In genomic region chr11:128298271-128298670, GRCh38 we compare ENCODE assay signal across 9 cellular contexts.
DNase-seq lines count a peak whose midpoint lies in the region; ATAC-seq and TF ChIP-seq lines count a peak whose summit lies in the region.
"Had no signal": no experiment of that assay in that cellular context is flagged by ENCODE, and none has a peak within 500 bp of the region (broad histone marks: within the 10 kb centered on the region; RNA-seq: fewer than 3 reads in every experiment).

No MANE protein-coding gene starts in this region.

- no peak for ATAC-seq in activated B cell treated with CpG ODN at 0.5 μM for 24 hours (ENCODE audit: low read depth)
- ATAC-seq in mucosa of descending colon = no peak
- no peak for ATAC-seq in HG03095 (IDR thresholded peaks at IDR 0.05; ENCODE audit: unreplicated experiment)

- no peaks in the 10 kb centered on the region for H3K9me3 Mint-ChIP-seq in activated naive CD4-positive, alpha-beta T cell treated with anti-CD3 and anti-CD28 coated beads, Interleukin-2, amount 50 U/mL, for 24 hours
- no peaks in the 10 kb centered on the region for H3K9me3 Mint-ChIP-seq in activated B cell treated with CpG ODN at 0.5 μM for 24 hours

- H3K9ac ChIP-seq in mesenchymal stem cell (ENCODE audit: low read length) = peak overlapping the region; percentile 42

- peak overlapping the region in 1 of 2 experiments; percentile 49 for H2BK12ac ChIP-seq in mesenchymal stem cell (ENCODE audit: low read length in 2 of 2)

- H3K79me1 ChIP-seq in mesenchymal stem cell (replicated peaks; ENCODE audit: low read length, poor library complexity, severe bottlenecking) = no peaks in the 10 kb centered on the region

- H3K4me3 ChIP-seq in mesenchymal stem cell (ENCODE audit: insufficient read depth in 1 of 2, low read depth in 1 of 2, low read length in 2 of 2) = no peak overlapping the region
- no peak overlapping the region for H3K4me3 ChIP-seq in transverse colon
- H3K4me3 ChIP-seq in coronary artery = no peak overlapping the region
- H3K4me3 ChIP-seq in mucosa of descending colon = no peak overlapping the region

- TF ChIP-seq CTCF in activated B cell treated with CpG ODN at 0.5 μM for 24 hours (IDR thresholded peaks at IDR 0.05) (no peak), transverse colon (IDR thresholded peaks at IDR 0.05) (no peak), coronary artery (IDR thresholded peaks at IDR 0.05) (no peak), mucosa of descending colon (IDR thresholded peaks at IDR 0.05) (no peak)

- TF ChIP-seq EP300 in transverse colon (IDR thresholded peaks at IDR 0.05; ENCODE audit: low read depth) = no peak

- POLR2A ChIA-PET in activated B cell treated with CpG ODN at 0.5 μM for 24 hours (lab: Charles Lee) = interaction anchor here (1.2 to 2.1 kb wide), 3 partner anchors 21 to 225 kb away, joined by 3 to 5 read pairs (median 3); no protein-coding TSS in a partner anchor

- TF ChIP-seq POLR2A in transverse colon (IDR thresholded peaks at IDR 0.05) = no peak

- H3K9me3 ChIP-seq in mesenchymal stem cell (ENCODE audit: control insufficient read depth, low read length) (no peaks in the 10 kb centered on the region), transverse colon (no peaks in the 10 kb centered on the region), mucosa of descending colon (no peaks in the 10 kb centered on the region)

- H3K18ac ChIP-seq in mesenchymal stem cell (ENCODE audit: low read depth in 1 of 2, low read length in 2 of 2) = peak overlapping the region in 1 of 2 experiments; percentile 68

- H2BK5ac ChIP-seq in mesenchymal stem cell (ENCODE audit: low read depth, low read length, poor library complexity, severe bottlenecking) = no peak overlapping the region

- no peak overlapping the region for H2AFZ ChIP-seq in mesenchymal stem cell (ENCODE audit: low read depth, low read length)

- H3K4me1 ChIP-seq in mesenchymal stem cell (ENCODE audit: control insufficient read depth, insufficient read depth, low read depth, low read length) = peaks cover 6% of the 10 kb centered on the region
- H3K4me1 ChIP-seq in transverse colon = peaks cover 4 to 55% (median 21%) of the 10 kb centered on the region in 4 donors
- H3K4me1 ChIP-seq in mucosa of descending colon (ENCODE audit: low read depth) = peaks cover 13% of the 10 kb centered on the region

- no peak for DNase-seq in activated naive CD4-positive, alpha-beta T cell treated with anti-CD3 and anti-CD28 coated beads, Interleukin-2, amount 50 U/mL, for 16 hours
- DNase-seq in activated B cell treated with CpG ODN at 0.5 μM for 24 hours (no peak), mesenchymal stem cell (no peak), transverse colon (no peak), coronary artery (ENCODE audit: low spot score) (no peak), mucosa of descending colon (no peak)
- DNase-seq: AML-193 had no signal

- no peak overlapping the region for H3K23ac ChIP-seq in mesenchymal stem cell (ENCODE audit: low read length in 2 of 2)

- peak overlapping the region; percentile 93 for H3K27ac Mint-ChIP-seq in activated naive CD4-positive, alpha-beta T cell treated with anti-CD3 and anti-CD28 coated beads, Interleukin-2, amount 50 U/mL, for 24 hours
- H3K27ac Mint-ChIP-seq in activated B cell treated with CpG ODN at 0.5 μM for 24 hours = peak overlapping the region; percentile 43

- H3K4me2 ChIP-seq in mesenchymal stem cell (ENCODE audit: low read length, poor library complexity, severe bottlenecking) = no peak overlapping the region

- peak overlapping the region; percentile 15 for H3K4me3 Mint-ChIP-seq in activated naive CD4-positive, alpha-beta T cell treated with anti-CD3 and anti-CD28 coated beads, Interleukin-2, amount 50 U/mL, for 24 hours
- H3K4me3 Mint-ChIP-seq in activated B cell treated with CpG ODN at 0.5 μM for 24 hours = no peak overlapping the region

- H4K91ac ChIP-seq in mesenchymal stem cell (ENCODE audit: low read length) = no peak overlapping the region

- no peaks in the 10 kb centered on the region for H3K27me3 Mint-ChIP-seq in activated naive CD4-positive, alpha-beta T cell treated with anti-CD3 and anti-CD28 coated beads, Interleukin-2, amount 50 U/mL, for 24 hours
- H3K27me3 Mint-ChIP-seq in activated B cell treated with CpG ODN at 0.5 μM for 24 hours = no peaks in the 10 kb centered on the region

- CTCF ChIA-PET in activated B cell treated with CpG ODN at 0.5 μM for 24 hours (lab: Charles Lee) = interaction anchor here (3.1 kb wide), 1 partner anchor 333 kb away, joined by 14 read pairs; no protein-coding TSS in a partner anchor

- no peaks in the 10 kb centered on the region for H3K27me3 ChIP-seq in mesenchymal stem cell (ENCODE audit: control insufficient read depth in 1 of 2, insufficient read depth in 1 of 2, low read length in 2 of 2)
- no peaks in the 10 kb centered on the region for H3K27me3 ChIP-seq in transverse colon

- H3K4ac ChIP-seq in mesenchymal stem cell (ENCODE audit: low read depth in 1 of 2, low read length in 2 of 2) = no peak overlapping the region

- H3K14ac ChIP-seq in mesenchymal stem cell (ENCODE audit: low read length in 2 of 2) = no peak overlapping the region

- no peak overlapping the region for H2AK5ac ChIP-seq in mesenchymal stem cell (ENCODE audit: low read length, severe bottlenecking)

- peaks cover 96% of the 10 kb centered on the region for H3K4me1 Mint-ChIP-seq in activated naive CD4-positive, alpha-beta T cell treated with anti-CD3 and anti-CD28 coated beads, Interleukin-2, amount 50 U/mL, for 24 hours
- peaks cover 87% of the 10 kb centered on the region for H3K4me1 Mint-ChIP-seq in activated B cell treated with CpG ODN at 0.5 μM for 24 hours

- intact Hi-C loops in activated B cell treated with CpG ODN at 0.5 μM for 24 hours (cut with micrococcal nuclease) = no loop called here
- intact Hi-C loops in transverse colon (cut with DNase I; ENCODE audit: low total_unique reads) = loop anchor here (10.0 kb wide), 1 partner anchor 227 kb away; no protein-coding TSS in a partner anchor
- intact Hi-C loops in mucosa of descending colon (cut with DNase I, micrococcal nuclease) = no loop called here

- H3K36me3 ChIP-seq in mesenchymal stem cell (ENCODE audit: control insufficient read depth in 1 of 2, insufficient read depth in 2 of 2, low read depth in 1 of 2, low read length in 2 of 2) (no peaks in the 10 kb centered on the region), transverse colon (no peaks in the 10 kb centered on the region), mucosa of descending colon (ENCODE audit: low read depth) (no peaks in the 10 kb centered on the region)

- H4K8ac ChIP-seq in mesenchymal stem cell (ENCODE audit: low read length) = no peak overlapping the region

- in situ Hi-C loops in transverse colon (cut with MboI; ENCODE audit: low pct_ligation_motif_present in 1 of 4, low pct_unique_long_range_greater_than_20kb in 1 of 4, low sequenced_read_pairs in 3 of 4) = loop anchor here in 3 of 4 donors (25.0 kb wide), 2 partner anchors 214 to 539 kb away; no protein-coding TSS in a partner anchor

- no peak overlapping the region for H3K27ac ChIP-seq in mesenchymal stem cell (ENCODE audit: low read length, poor library complexity, severe bottlenecking)
- H3K27ac ChIP-seq in transverse colon = peak overlapping the region; percentile 23 to 61 (median 56)
- peak overlapping the region in 1 of 2 donors; percentile 45 for H3K27ac ChIP-seq in coronary artery

- H3K36me3 Mint-ChIP-seq in activated naive CD4-positive, alpha-beta T cell treated with anti-CD3 and anti-CD28 coated beads, Interleukin-2, amount 50 U/mL, for 24 hours = peaks cover 4% of the 10 kb centered on the region
- H3K36me3 Mint-ChIP-seq in activated B cell treated with CpG ODN at 0.5 μM for 24 hours (ENCODE audit: low read depth) = no peaks in the 10 kb centered on the region

- no peak overlapping the region for H2BK15ac ChIP-seq in mesenchymal stem cell (ENCODE audit: low read depth, poor library complexity, severe bottlenecking)

- no peak overlapping the region for H2BK120ac ChIP-seq in mesenchymal stem cell (ENCODE audit: low read depth, low read length)

- WGBS in mesenchymal stem cell = 95% methylated on average over 1 of the region's 2 CpGs
- WGBS in transverse colon (ENCODE audit: low coverage in 1 of 2), 2 donors = 85 to 89% methylated on average over 2 of the region's 2 CpGs
